In the genomic region with DNA sequence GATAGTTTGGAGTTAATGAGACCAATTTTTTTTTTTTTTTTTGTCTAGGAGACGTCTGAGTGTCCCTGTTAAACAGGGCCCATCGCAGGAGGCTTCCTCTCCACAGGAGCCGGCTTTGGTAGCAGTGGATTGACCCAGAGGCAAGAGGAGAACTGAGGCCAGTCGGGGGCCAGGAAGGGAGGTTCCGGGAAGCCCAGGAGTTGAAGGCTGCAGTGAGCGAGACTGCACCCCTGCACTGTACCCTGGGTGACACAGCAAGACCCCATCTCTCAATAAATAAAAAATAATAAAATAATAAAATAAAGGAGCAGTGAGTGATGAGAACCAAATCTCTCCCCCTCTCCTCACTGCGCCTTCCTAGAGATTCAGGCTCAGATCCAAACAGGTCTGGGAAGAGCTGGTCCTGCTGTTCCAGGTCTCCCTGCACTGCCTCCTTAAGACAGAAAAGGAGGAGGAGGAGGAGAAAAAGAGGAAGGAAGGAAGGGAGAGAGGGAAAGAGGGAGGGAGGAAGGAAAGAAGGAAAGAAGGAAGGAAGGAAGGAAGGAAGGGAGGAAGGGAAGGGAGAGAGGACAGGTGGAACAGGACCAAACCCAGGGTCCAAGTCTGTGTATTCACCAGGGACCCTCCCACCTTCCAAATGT, we compare ENCODE assay signal across 15 cellular contexts. TPM values are rescaled to one million over a fixed set of nuclear protein-coding genes. Genes with fewer than 3 reads are reported as not detected.
DNase-seq lines count a peak whose midpoint lies in the region; ATAC-seq and TF ChIP-seq lines count a peak whose summit lies in the region.
"Had no signal": no experiment of that assay in that cellular context is flagged by ENCODE, and none has a peak within 500 bp of the region (broad histone marks: within the 10 kb centered on the region; RNA-seq: fewer than 3 reads in every experiment).

No MANE protein-coding gene starts in this region.

- no peak overlapping the region for H3K4ac ChIP-seq in neuronal stem cell (ENCODE audit: low read length)

- peak overlapping the region; percentile 45 for H3K4me3 Mint-ChIP-seq in CD4-positive, alpha-beta T cell
- no peak overlapping the region for H3K4me3 Mint-ChIP-seq in activated naive CD8-positive, alpha-beta T cell treated with anti-CD3 and anti-CD28 coated beads, Interleukin-2, amount 50 U/mL, for 24 hours
- H3K4me3 Mint-ChIP-seq: CD8-positive, alpha-beta T cell had no signal

- no peak overlapping the region for H3K27ac ChIP-seq in CD4-positive, alpha-beta T cell (ENCODE audit: low read depth, low read length)
- H3K27ac ChIP-seq in HEK293 (ENCODE audit: extremely low read depth, low read depth, low read length), result no peak overlapping the region
- peak overlapping the region; percentile 82 for H3K27ac ChIP-seq in colonic mucosa
- H3K27ac ChIP-seq in neuronal stem cell (replicated peaks; ENCODE audit: low read length), result no peak overlapping the region

- H3K9ac ChIP-seq in colonic mucosa (ENCODE audit: low read depth in 2 of 2, low read length in 2 of 2) (peak overlapping the region in 1 of 2 donors; percentile 85), neuronal stem cell (ENCODE audit: low read depth, low read length, poor library complexity) (no peak overlapping the region)

- H2AFZ ChIP-seq in neuronal stem cell (ENCODE audit: low read length), result no peak overlapping the region

- TF ChIP-seq CTCF in CD4-positive, alpha-beta T cell (IDR thresholded peaks at IDR 0.05), result no peak
- TF ChIP-seq CTCF in HEK293 (tag by site-specific recombination; IDR thresholded peaks at IDR 0.05), result no peak
- TF ChIP-seq CTCF in colonic mucosa (IDR thresholded peaks at IDR 0.05), result no peak

- H3K4me2 ChIP-seq in neuronal stem cell (ENCODE audit: insufficient read depth, low read length, poor library complexity, severe bottlenecking), result no peak overlapping the region

- H3K36me3 ChIP-seq in HEK293 (ENCODE audit: control insufficient read depth in 2 of 2, insufficient read depth in 1 of 2, low read length in 2 of 2), result peaks cover 0 to 27% of the 10 kb centered on the region in 2 experiments; a peak in 2 of 3 replicates
- H3K36me3 ChIP-seq in colonic mucosa, result no peaks in the 10 kb centered on the region
- H3K36me3 ChIP-seq in neuronal stem cell (replicated peaks in 1 of 2; ENCODE audit: control insufficient read depth in 2 of 2, insufficient read depth in 2 of 2, low read length in 2 of 2), result no peaks in the 10 kb centered on the region

- no peak overlapping the region for H4K91ac ChIP-seq in neuronal stem cell (ENCODE audit: low read depth, low read length, poor library complexity)

- CTCF ChIA-PET in CD4-positive, alpha-beta T cell (lab: Charles Lee), result no interaction called here
- CTCF ChIA-PET in HEK293 (lab: Yijun Ruan, JAX), result no interaction called here

- H3K4me1 ChIP-seq in HEK293 (ENCODE audit: control insufficient read depth, insufficient read depth, low read length) (peaks cover 10% of the 10 kb centered on the region; the same call in 1 of the 2 replicates), colonic mucosa (peaks cover 26% of the 10 kb centered on the region), neuronal stem cell (ENCODE audit: control insufficient read depth in 2 of 2, insufficient read depth in 1 of 2, low read depth in 1 of 2, low read length in 2 of 2) (peaks cover 11 to 15% of the 10 kb centered on the region in 2 donors)

- WGBS in neuronal stem cell (ENCODE audit: extremely low coverage in 2 of 2, insufficient read length in 2 of 2, insufficient replicate concordance in 1 of 2), 2 donors, result no CpG with 5 or more reads among the region's 7 CpGs

- no peak overlapping the region for H3K23ac ChIP-seq in neuronal stem cell (ENCODE audit: low read depth, low read length, poor library complexity)

- H3K14ac ChIP-seq in neuronal stem cell (ENCODE audit: low read length), result no peak overlapping the region

- H3K27me3 Mint-ChIP-seq in CD4-positive, alpha-beta T cell, result peaks cover 63% of the 10 kb centered on the region
- H3K27me3 Mint-ChIP-seq in activated naive CD8-positive, alpha-beta T cell treated with anti-CD3 and anti-CD28 coated beads, Interleukin-2, amount 50 U/mL, for 24 hours, result peaks cover 73% of the 10 kb centered on the region

- no peak for ATAC-seq in CD4-positive, alpha-beta T cell (ENCODE audit: poor library complexity)
- no peak for ATAC-seq in activated naive CD8-positive, alpha-beta T cell treated with anti-CD3 and anti-CD28 coated beads, Interleukin-2, amount 50 U/mL, for 24 hours
- ATAC-seq in GM18858 (IDR thresholded peaks at IDR 0.05; ENCODE audit: unreplicated experiment), result no peak
- ATAC-seq: CD8-positive, alpha-beta T cell; Right ventricle myocardium inferior had no signal

- H2BK15ac ChIP-seq in neuronal stem cell (ENCODE audit: low read length), result no peak overlapping the region

- H3K9me3 ChIP-seq in CD4-positive, alpha-beta T cell (ENCODE audit: control insufficient read depth, low read length), result no peaks in the 10 kb centered on the region
- H3K9me3 ChIP-seq in HEK293 (ENCODE audit: control insufficient read depth, insufficient read depth, low read depth, low read length), result no peaks in the 10 kb centered on the region
- H3K9me3 ChIP-seq in colonic mucosa, result no peaks in the 10 kb centered on the region
- H3K9me3 ChIP-seq in neuronal stem cell (replicated peaks in 1 of 2; ENCODE audit: control insufficient read depth in 2 of 2, insufficient read depth in 1 of 2, low read depth in 1 of 2, low read length in 2 of 2), result no peaks in the 10 kb centered on the region

- no peak overlapping the region for H3K27ac Mint-ChIP-seq in CD4-positive, alpha-beta T cell
- no peak overlapping the region for H3K27ac Mint-ChIP-seq in activated naive CD8-positive, alpha-beta T cell treated with anti-CD3 and anti-CD28 coated beads, Interleukin-2, amount 50 U/mL, for 24 hours
- H3K27ac Mint-ChIP-seq: CD8-positive, alpha-beta T cell; H9 had no signal

- H4K8ac ChIP-seq in neuronal stem cell (ENCODE audit: low read depth, low read length), result no peak overlapping the region

- no peaks in the 10 kb centered on the region for H3K36me3 Mint-ChIP-seq in CD4-positive, alpha-beta T cell (ENCODE audit: low read depth)
- H3K36me3 Mint-ChIP-seq in activated naive CD8-positive, alpha-beta T cell treated with anti-CD3 and anti-CD28 coated beads, Interleukin-2, amount 50 U/mL, for 24 hours (ENCODE audit: low read depth), result no peaks in the 10 kb centered on the region
- H3K36me3 Mint-ChIP-seq: CD8-positive, alpha-beta T cell had no signal

- peaks cover 77% of the 10 kb centered on the region for H3K27me3 ChIP-seq in CD4-positive, alpha-beta T cell (ENCODE audit: control insufficient read depth, insufficient read depth, low read length)
- H3K27me3 ChIP-seq in colonic mucosa (peaks cover 36% of the 10 kb centered on the region), neuronal stem cell (ENCODE audit: control insufficient read depth in 3 of 3, insufficient read depth in 3 of 3, low read depth in 1 of 3, low read length in 3 of 3) (peaks cover 84 to 98% (median 93%) of the 10 kb centered on the region in 3 experiments)

- no peak overlapping the region for H2BK120ac ChIP-seq in neuronal stem cell (ENCODE audit: low read depth, low read length)

- no peaks in the 10 kb centered on the region for H3K9me3 Mint-ChIP-seq in CD4-positive, alpha-beta T cell
- H3K9me3 Mint-ChIP-seq in activated naive CD8-positive, alpha-beta T cell treated with anti-CD3 and anti-CD28 coated beads, Interleukin-2, amount 50 U/mL, for 24 hours, result no peaks in the 10 kb centered on the region
- H3K9me3 Mint-ChIP-seq: CD8-positive, alpha-beta T cell had no signal

- H3K4me3 ChIP-seq in HEK293 (ENCODE audit: low read depth, low read length) (no peak overlapping the region), colonic mucosa (no peak overlapping the region), neuronal stem cell (ENCODE audit: low read length in 2 of 2) (no peak overlapping the region)

- H2AK5ac ChIP-seq in neuronal stem cell (ENCODE audit: low read depth, low read length), result no peak overlapping the region

- intact Hi-C loops in CD4-positive, alpha-beta T cell (cut with DNase I, micrococcal nuclease), result no loop called here
- intact Hi-C loops in colonic mucosa (cut with DNase I), result no loop called here

- POLR2A ChIA-PET in CD4-positive, alpha-beta T cell (lab: Charles Lee), result no interaction called here
- POLR2A ChIA-PET in HEK293 (lab: Yijun Ruan, JAX), result interaction anchor here (1.2 kb wide), 1 partner anchor 9 kb away, joined by 3 read pairs; no protein-coding TSS in a partner anchor

- H3K18ac ChIP-seq in neuronal stem cell (ENCODE audit: low read length), result no peak overlapping the region

- H2BK5ac ChIP-seq in neuronal stem cell (ENCODE audit: low read length), result peak overlapping the region; percentile 53

- H2BK12ac ChIP-seq in neuronal stem cell (ENCODE audit: low read length), result no peak overlapping the region

- H3K4me1 Mint-ChIP-seq in CD4-positive, alpha-beta T cell (ENCODE audit: low read depth), result peaks cover 18% of the 10 kb centered on the region
- H3K4me1 Mint-ChIP-seq in activated naive CD8-positive, alpha-beta T cell treated with anti-CD3 and anti-CD28 coated beads, Interleukin-2, amount 50 U/mL, for 24 hours, result peaks cover 21% of the 10 kb centered on the region

- DNase-seq in CD4-positive, alpha-beta T cell, result no peak
- DNase-seq in colonic mucosa (no peak), neuronal stem cell (ENCODE audit: low spot score) (no peak), islet precursor cell (no peak), UCSD-AML1 (lab: John Stamatoyannopoulos, UW; ENCODE audit: unreplicated experiment) (no peak)
- no peak for DNase-seq in activated naive CD8-positive, alpha-beta T cell treated with anti-CD3 and anti-CD28 coated beads, Interleukin-2, amount 50 U/mL, for 24 hours
- DNase-seq: CD8-positive, alpha-beta T cell; GF-D8; NCI-H1092; NCI-H1694; NK-92 treated with Interleukin-12 subunit alpha and Interleukin-12 subunit beta, amount 100 ng/mL, for 24 hours had no signal

- H3K79me1 ChIP-seq in neuronal stem cell (ENCODE audit: low read depth, low read length), result no peaks in the 10 kb centered on the region

TF ChIP-seq in HEK293, 187 proteins besides CTCF, POLR2A, EP300 and RAD21 (continues in another document):
- 0 out of 2 replicates have a peak, but pooled peaks have one; percentile 8 for TF ChIP-seq SP2 (tag by site-specific recombination; IDR thresholded peaks at IDR 0.05)
- no peak for TF ChIP-seq SP3 (tag by site-specific recombination; IDR thresholded peaks at IDR 0.05)

RNA-seq across cellular contexts. Expression of a gene that starts 3.5 kb away (rescaled TPM):
- under 1 TPM in 1 of 2 experiments, not detected in 1; 0.14 TPM for total RNA-seq in CD4-positive, alpha-beta T cell
- total RNA-seq in colonic mucosa, result 10 to 100 TPM; 14.5 to 27.4 TPM
- not detected for polyA plus RNA-seq in neuronal stem cell (2013, experiment 1 of 2)
- polyA plus RNA-seq in neuronal stem cell (2013, experiment 2 of 2), result 0.04 TPM
- total RNA-seq: CD8-positive, alpha-beta T cell; H9; Right ventricle myocardium inferior had no signal

RNA-seq across cellular contexts. Expression of a gene that starts 57.4 kb away (rescaled TPM):
- 10 to 100 TPM; 25.5 to 27.6 TPM for total RNA-seq in CD4-positive, alpha-beta T cell
- 10 to 100 TPM; 12.7 to 21.4 TPM for total RNA-seq in colonic mucosa
- polyA plus RNA-seq in neuronal stem cell (2013, experiment 1 of 2), result 7.5 TPM
- 7.7 TPM for polyA plus RNA-seq in neuronal stem cell (2013, experiment 2 of 2)

Comparison
In these comparisons a context has a peak if more than half of its experiments do, and no peak if none do; other contexts are left out.
1. RNA of a gene that starts 3.5 kb away (total RNA-seq): 14.5 to 27.4 TPM in colonic mucosa; 0.14 TPM in CD4-positive, alpha-beta T cell; every median in the first group is over 10 times any median in the second.